Comparison of ENCODE assay signal across 20 cellular contexts in genomic region chr1:99825702-99826101, GRCh38. TPM values are rescaled to one million over a fixed set of nuclear protein-coding genes. Genes with fewer than 3 reads are reported as not detected.
DNase-seq lines count a peak whose midpoint lies in the region; ATAC-seq, FAIRE-seq and TF ChIP-seq lines count a peak whose summit lies in the region.
"Had no signal": no experiment of that assay in that cellular context is flagged by ENCODE, and none has a peak within 500 bp of the region (broad histone marks: within the 10 kb centered on the region; RNA-seq: fewer than 3 reads in every experiment).

No MANE protein-coding gene starts in this region.

- intact Hi-C loops in HepG2 (cut with micrococcal nuclease; ENCODE audit: unreplicated experiment): no loop called here
- intact Hi-C loops in right lobe of liver (cut with DNase I): no loop called here

- no peak for ATAC-seq in HepG2
- ATAC-seq in right lobe of liver: no peak
- ATAC-seq in HG02623 (IDR thresholded peaks at IDR 0.05; ENCODE audit: unreplicated experiment): no peak
- ATAC-seq: A549; CD8-positive, alpha-beta T cell had no signal

- no peak overlapping the region for H3K9ac ChIP-seq in HepG2 (ENCODE audit: insufficient read depth, low read depth, low read length)
- H3K9ac ChIP-seq: BLaER1 treated with 17β-estradiol and CSF1 and Interleukin-3, amounts not matched to agents 10 nM and 100 nM had no signal

- TF ChIP-seq POLR2A in HepG2 (IDR thresholded peaks at IDR 0.05; ENCODE audit: insufficient read depth in 1 of 2, low read depth in 2 of 2, low read length in 2 of 2): no peak
- no peak for TF ChIP-seq POLR2A in right lobe of liver (IDR thresholded peaks at IDR 0.05)

- WGBS in HepG2 (ENCODE audit: low lambda C conversion rate): 45% methylated on average over 1 of the region's 1 CpG
- WGBS in right lobe of liver (ENCODE audit: insufficient coverage, low coverage, low lambda C conversion rate, missing lambda C conversion rate): 78% methylated on average over 1 of the region's 1 CpG
- 84 to 94% (median 94%) methylated on average over 1 of the region's 1 CpG for WGBS in small intestine, 3 donors

- DNase-seq in HepG2 (ENCODE audit: low spot score): no peak
- no peak for DNase-seq in right lobe of liver
- DNase-seq in small intestine: no peak
- no peak for DNase-seq in SW 1271 (lab: John Stamatoyannopoulos, UW)
- DNase-seq: AML-193; Caco-2; Calu3; CD4-positive, alpha-beta T cell; CD8-positive, alpha-beta T cell; DMS79 treated with DMSO at 0.1 percent for 48 hours; GF-D8 had no signal

- TF ChIP-seq EP300 in HepG2 (IDR thresholded peaks at IDR 0.05; ENCODE audit: low read depth in 2 of 2, low read length in 2 of 2) (no peak), HepG2 (CRISPR knock-in tag; IDR thresholded peaks at IDR 0.05; ENCODE audit: borderline replicate concordance) (no peak)

- H4K20me1 ChIP-seq in HepG2 (ENCODE audit: insufficient read depth, low read length): no peaks in the 10 kb centered on the region
- H4K20me1 ChIP-seq: BLaER1 treated with 17β-estradiol and CSF1 and Interleukin-3, amounts not matched to agents 10 nM and 100 nM had no signal

- FAIRE-seq in HepG2 (lab: Jason Lieb, UNC) (no peak), endometrium (lab: Jason Lieb, UNC) (peak; percentile 79), small intestine (lab: Jason Lieb, UNC) (peak; percentile 73)
- FAIRE-seq: A549, D721Med, GM12891, GM18507 had no signal

- in situ Hi-C loops in HepG2 (cut with HindIII; ENCODE audit: extremely low pct_ligation_motif_present, low pct_unique_long_range_greater_than_20kb): no loop called here

- BruUV-seq in HepG2 (replicated peaks; lab: Mats Ljungman, UMichigan): no TSS peak

- no peak overlapping the region for H3K27ac ChIP-seq in HepG2 (ENCODE audit: extremely low read length, insufficient read depth, low read length)
- no peak overlapping the region for H3K27ac ChIP-seq in right lobe of liver
- no peak overlapping the region for H3K27ac ChIP-seq in small intestine (ENCODE audit: low read depth in 1 of 2, low read length in 1 of 2)
- H3K27ac ChIP-seq: 22Rv1; A549; BLaER1 treated with 17β-estradiol and CSF1 and Interleukin-3, amounts not matched to agents 10 nM and 100 nM; C4-2B had no signal

- no peaks in the 10 kb centered on the region for H3K36me3 ChIP-seq in HepG2 (replicated peaks in 1 of 2; ENCODE audit: control insufficient read depth in 1 of 2, insufficient read depth in 2 of 2, low read length in 2 of 2)
- H3K36me3 ChIP-seq in right lobe of liver: no peaks in the 10 kb centered on the region
- no peaks in the 10 kb centered on the region for H3K36me3 ChIP-seq in small intestine (ENCODE audit: control insufficient read depth in 2 of 2, insufficient read depth in 2 of 2, low read length in 2 of 2)
- H3K36me3 ChIP-seq: BLaER1 treated with 17β-estradiol and CSF1 and Interleukin-3, amounts not matched to agents 10 nM and 100 nM had no signal

- no peak overlapping the region for H2AFZ ChIP-seq in HepG2 (ENCODE audit: low read length)

- H3K4me3 ChIP-seq in HepG2 (replicated peaks in 1 of 3; ENCODE audit: insufficient read depth in 1 of 3, low read depth in 2 of 3, low read length in 3 of 3): no peak overlapping the region
- H3K4me3 ChIP-seq in right lobe of liver: no peak overlapping the region
- H3K4me3 ChIP-seq in small intestine (ENCODE audit: low read depth in 1 of 2, low read length in 2 of 2): no peak overlapping the region
- H3K4me3 ChIP-seq: A549; BLaER1 treated with 17β-estradiol and CSF1 and Interleukin-3, amounts not matched to agents 10 nM and 100 nM had no signal

- TF ChIP-seq CTCF in HepG2 (CRISPR knock-in tag; IDR thresholded peaks at IDR 0.05) (no peak), right lobe of liver (IDR thresholded peaks at IDR 0.05) (no peak)

- H3K27me3 ChIP-seq in HepG2 (ENCODE audit: control insufficient read depth in 1 of 2, insufficient read depth in 2 of 2, low read length in 2 of 2) (no peaks in the 10 kb centered on the region; a peak in 1 of 5 replicates), right lobe of liver (no peaks in the 10 kb centered on the region), small intestine (ENCODE audit: control insufficient read depth in 2 of 2, insufficient read depth in 2 of 2, low read length in 2 of 2) (no peaks in the 10 kb centered on the region)
- H3K27me3 ChIP-seq: BLaER1 treated with 17β-estradiol and CSF1 and Interleukin-3, amounts not matched to agents 10 nM and 100 nM had no signal

- no peaks in the 10 kb centered on the region for H3K79me2 ChIP-seq in HepG2 (ENCODE audit: insufficient read depth, low read length)

- CTCF ChIA-PET in HepG2 (lab: Yijun Ruan, JAX; ENCODE audit: low intra/inter-chr PET ratio, low total read pairs): no interaction called here

- POLR2A ChIA-PET in HepG2 (lab: Yijun Ruan, JAX): no interaction called here

- H3K4me2 ChIP-seq in HepG2 (ENCODE audit: low read depth, low read length): no peak overlapping the region
- H3K4me2 ChIP-seq: A549; BLaER1 treated with 17β-estradiol and CSF1 and Interleukin-3, amounts not matched to agents 10 nM and 100 nM had no signal

- H3K9me3 ChIP-seq in HepG2 (ENCODE audit: low read length) (peaks cover 5% of the 10 kb centered on the region; the same call in 1 of the 2 replicates), right lobe of liver (no peaks in the 10 kb centered on the region), small intestine (ENCODE audit: control insufficient read depth, low read depth) (no peaks in the 10 kb centered on the region)
- H3K9me3 ChIP-seq: A549, Caco-2 had no signal

- H3K4me1 ChIP-seq in HepG2 (ENCODE audit: insufficient read depth, low read length): no peaks in the 10 kb centered on the region
- no peaks in the 10 kb centered on the region for H3K4me1 ChIP-seq in right lobe of liver
- H3K4me1 ChIP-seq in small intestine (ENCODE audit: control insufficient read depth in 2 of 2, insufficient read depth in 1 of 2, low read depth in 1 of 2, low read length in 1 of 2): no peaks in the 10 kb centered on the region
- H3K4me1 ChIP-seq: A549, Caco-2 had no signal

- TF ChIP-seq RAD21 in HepG2 (CRISPR knock-in tag; IDR thresholded peaks at IDR 0.05): no peak

TF ChIP-seq in HepG2, 621 proteins besides CTCF, POLR2A, EP300 and RAD21 (continues in another document):
- TF ChIP-seq SMAD3 (CRISPR knock-in tag; IDR thresholded peaks at IDR 0.05): no peak
- no peak for TF ChIP-seq CC2D1A (CRISPR knock-in tag; IDR thresholded peaks at IDR 0.05)
- no peak for TF ChIP-seq RFXANK (CRISPR knock-in tag; IDR thresholded peaks at IDR 0.05)

RNA-seq across cellular contexts. Expression of gene AGL, which starts 24.5 kb away (rescaled TPM):
- 13.1 and 28.0 TPM in 2 replicates for total RNA-seq in HepG2 (2016; rRNA removed; fragmentation: Illumina TruSeq; extraction: Trizol)
- total RNA-seq in HepG2 (2016; cell fraction: cytosol; rRNA removed; fragmentation: Illumina TruSeq; extraction: Trizol; ENCODE audit: low read depth): 1.1 and 1.9 TPM in 2 replicates
- total RNA-seq in HepG2 (2016; cell fraction: insoluble cytoplasmic fraction; rRNA removed; fragmentation: Illumina TruSeq; extraction: Trizol): 12.5 and 27.4 TPM in 2 replicates
- 4.2 and 4.7 TPM in 2 replicates for total RNA-seq in HepG2 (2016; cell fraction: membrane; rRNA removed; fragmentation: Illumina TruSeq; extraction: Trizol)
- total RNA-seq in HepG2 (2016; cell fraction: nucleus; rRNA removed; fragmentation: Illumina TruSeq; extraction: Trizol): 15.4 and 17.3 TPM in 2 replicates
- polyA plus RNA-seq in HepG2 (2011; rRNA removed): 3.9 and 4.3 TPM in 2 replicates
- 1.2 and 2.1 TPM in 2 replicates for polyA plus RNA-seq in HepG2 (2011; cell fraction: cytosol; rRNA removed)
- polyA plus RNA-seq in HepG2 (2011; cell fraction: nucleus; rRNA removed): 6.2 and 7.1 TPM in 2 replicates
- polyA plus RNA-seq in HepG2 (2012): 7.7 and 9.8 TPM in 2 replicates
- polyA plus RNA-seq in HepG2 (2016; cell fraction: cytosol; fragmentation: Illumina TruSeq; extraction: Trizol; ENCODE audit: low read depth): 0.58 and 0.61 TPM in 2 replicates
- 13.4 and 15.7 TPM in 2 replicates for polyA plus RNA-seq in HepG2 (2016; cell fraction: insoluble cytoplasmic fraction; fragmentation: Illumina TruSeq; extraction: Trizol; ENCODE audit: low read depth)
- polyA plus RNA-seq in HepG2 (2016; cell fraction: membrane; fragmentation: Illumina TruSeq; extraction: Trizol; ENCODE audit: low read depth): 1.3 and 1.5 TPM in 2 replicates
- polyA plus RNA-seq in HepG2 (2016; cell fraction: nucleus; fragmentation: Illumina TruSeq; extraction: Trizol; ENCODE audit: insufficient read depth, low read depth): 17.2 and 17.6 TPM in 2 replicates
- polyA minus RNA-seq in HepG2 (2011; rRNA and poly(A)+ RNA removed; ENCODE audit: low replicate concordance): 5.1 and 7.4 TPM in 2 replicates
- polyA minus RNA-seq in HepG2 (2011; cell fraction: cytosol; rRNA and poly(A)+ RNA removed): 8.9 TPM in 2 replicates
- 19.3 and 22.3 TPM in 2 replicates for polyA minus RNA-seq in HepG2 (2011; cell fraction: nucleus; rRNA and poly(A)+ RNA removed)
- 10 to 100 TPM; 22.5 to 46.5 (median 33.5) TPM for total RNA-seq in right lobe of liver
- 1 to 10 TPM; 5.9 to 8.5 (median 7.8) TPM for polyA plus RNA-seq in small intestine

RNA-seq across cellular contexts. Expression of gene FRRS1, which starts 59.3 kb away (rescaled TPM):
- total RNA-seq in HepG2 (2016; rRNA removed; fragmentation: Illumina TruSeq; extraction: Trizol) (12.0 and 23.4 TPM in 2 replicates), right lobe of liver (10 to 100 TPM; 19.6 to 44.0 (median 31.4) TPM)
- total RNA-seq in HepG2 (2016; cell fraction: cytosol; rRNA removed; fragmentation: Illumina TruSeq; extraction: Trizol; ENCODE audit: low read depth): 3.4 and 3.9 TPM in 2 replicates
- 13.7 and 24.0 TPM in 2 replicates for total RNA-seq in HepG2 (2016; cell fraction: insoluble cytoplasmic fraction; rRNA removed; fragmentation: Illumina TruSeq; extraction: Trizol)
- total RNA-seq in HepG2 (2016; cell fraction: membrane; rRNA removed; fragmentation: Illumina TruSeq; extraction: Trizol): 3.8 and 5.4 TPM in 2 replicates
- total RNA-seq in HepG2 (2016; cell fraction: nucleus; rRNA removed; fragmentation: Illumina TruSeq; extraction: Trizol): 22.5 and 26.4 TPM in 2 replicates
- polyA plus RNA-seq in HepG2 (2011; rRNA removed) (22.6 and 23.2 TPM in 2 replicates), small intestine (1 to 10 TPM in 1 of 3 donors, under 1 TPM in 2; 0.45 to 2.5 (median 0.81) TPM)
- polyA plus RNA-seq in HepG2 (2011; cell fraction: cytosol; rRNA removed): 11.0 and 18.6 TPM in 2 replicates
- 12.6 and 15.7 TPM in 2 replicates for polyA plus RNA-seq in HepG2 (2011; cell fraction: nucleus; rRNA removed)
- polyA plus RNA-seq in HepG2 (2012): 22.8 and 35.9 TPM in 2 replicates
- polyA plus RNA-seq in HepG2 (2016; cell fraction: cytosol; fragmentation: Illumina TruSeq; extraction: Trizol; ENCODE audit: low read depth): 0.40 and 0.52 TPM in 2 replicates
- 3.2 and 3.6 TPM in 2 replicates for polyA plus RNA-seq in HepG2 (2016; cell fraction: insoluble cytoplasmic fraction; fragmentation: Illumina TruSeq; extraction: Trizol; ENCODE audit: low read depth)
- 0.48 and 2.5 TPM in 2 replicates for polyA plus RNA-seq in HepG2 (2016; cell fraction: membrane; fragmentation: Illumina TruSeq; extraction: Trizol; ENCODE audit: low read depth)
- 8.7 and 11.7 TPM in 2 replicates for polyA plus RNA-seq in HepG2 (2016; cell fraction: nucleus; fragmentation: Illumina TruSeq; extraction: Trizol; ENCODE audit: insufficient read depth, low read depth)
- 11.4 and 80.8 TPM in 2 replicates for polyA minus RNA-seq in HepG2 (2011; rRNA and poly(A)+ RNA removed; ENCODE audit: low replicate concordance)
- polyA minus RNA-seq in HepG2 (2011; cell fraction: cytosol; rRNA and poly(A)+ RNA removed): 42.1 and 48.8 TPM in 2 replicates
- 48.9 and 62.4 TPM in 2 replicates for polyA minus RNA-seq in HepG2 (2011; cell fraction: nucleus; rRNA and poly(A)+ RNA removed)
